In the genomic region with DNA sequence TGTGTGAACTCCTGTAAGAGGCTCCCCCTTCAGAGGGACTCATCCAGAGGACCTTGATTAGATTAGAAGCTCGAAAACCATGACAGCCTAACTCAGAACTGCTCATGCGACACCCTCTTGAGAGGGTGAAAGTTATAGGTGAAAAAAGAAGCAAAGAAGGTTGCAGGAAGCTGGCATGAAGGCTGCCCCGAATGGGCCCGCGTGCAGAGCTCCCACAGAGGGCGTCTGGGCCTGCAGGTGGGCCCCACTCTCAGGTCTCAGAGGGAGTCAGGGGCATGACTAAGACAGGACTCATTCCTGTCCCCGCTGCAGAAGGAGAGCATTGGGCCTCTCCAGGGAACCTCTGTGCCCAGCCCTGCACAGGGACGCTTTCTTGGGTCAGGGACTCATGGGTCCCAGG, we compare ENCODE assay signal across 18 cellular contexts.
"Had no signal": no experiment of that assay in that cellular context is flagged by ENCODE, and none has a peak within 500 bp of the region (broad histone marks: within the 10 kb centered on the region; RNA-seq: fewer than 3 reads in every experiment).

No MANE protein-coding gene starts in this region.

- DNase-seq: activated CD4-positive, alpha-beta T cell treated with anti-CD3 and anti-CD28 coated beads, Interleukin-2, amount 10 ng/mL, durations not matched to agents 24 days and 14 days; activated naive CD4-positive, alpha-beta T cell; brain microvascular endothelial cell; cortex of kidney; effector CD8-positive, alpha-beta T cell; foreskin keratinocyte; glutamatergic neuron; kidney; left ventricle myocardium inferior; naive thymus-derived CD8-positive, alpha-beta T cell; retina; stimulated activated CD4-positive, alpha-beta T cell treated with anti-CD3 and anti-CD28 coated beads, Interleukin-12 subunit alpha, Interleukin-12 subunit beta, amount 100 ng/mL, for 4 hours; stimulated activated CD4-positive, alpha-beta T cell treated with anti-CD3 and anti-CD28 coated beads, Interleukin-2, amount 100 ng/mL, for 24 hours; transverse colon had no signal

- H3K27ac Mint-ChIP-seq: activated CD4-positive, alpha-beta T cell treated with anti-CD3 and anti-CD28 coated beads, Interleukin-2, amount 10 ng/mL, durations not matched to agents 24 days and 14 days; activated T-helper 1 cell treated with anti-CD3 and anti-CD28 coated beads, Interleukin-12 subunit alpha, Interleukin-12 subunit beta, Interleukin-2, Interleukin-4 antibody, amounts not matched to agents 30 ng/mL and 10 ng/mL and 1 ng/mL, durations not matched to agents 14 hours and 24 hours and 36 hours; memory B cell; WTC11 had no signal

- H3K36me3 Mint-ChIP-seq: memory B cell; naive thymus-derived CD8-positive, alpha-beta T cell; WTC11 had no signal

- ATAC-seq: foreskin keratinocyte; naive thymus-derived CD8-positive, alpha-beta T cell; WTC11 had no signal

- H3K9me3 Mint-ChIP-seq: activated CD4-positive, alpha-beta T cell treated with anti-CD3 and anti-CD28 coated beads, Interleukin-2, amount 10 ng/mL, durations not matched to agents 24 days and 14 days; activated T-helper 1 cell treated with anti-CD3 and anti-CD28 coated beads, Interleukin-12 subunit alpha, Interleukin-12 subunit beta, Interleukin-2, Interleukin-4 antibody, amounts not matched to agents 30 ng/mL and 10 ng/mL and 1 ng/mL, durations not matched to agents 14 hours and 24 hours and 36 hours; central memory CD8-positive, alpha-beta T cell; memory B cell; naive thymus-derived CD8-positive, alpha-beta T cell; WTC11 had no signal
